8 cellular contexts compared by ENCODE assay signal in genomic region chr17:39863918-39864746, GRCh38. TPM values are rescaled to one million over a fixed set of nuclear protein-coding genes. Genes with fewer than 3 reads are reported as not detected.
DNase-seq lines count a peak whose midpoint lies in the region; ATAC-seq and TF ChIP-seq lines count a peak whose summit lies in the region.

Gene IKZF3, minus strand, starts transcription at chr17:39864312. Its CDS starts 186 bp downstream, at chr17:39864126.

- peak; percentile 36 for ATAC-seq in HG03097 (IDR thresholded peaks at IDR 0.05; ENCODE audit: low FRiP score, unreplicated experiment)

- peaks cover 5% of the 10 kb centered on the region for H3K27me3 Mint-ChIP-seq in activated T-helper 1 cell treated with anti-CD3 and anti-CD28 coated beads, Interleukin-12 subunit alpha, Interleukin-12 subunit beta, Interleukin-2, Interleukin-4 antibody, amounts not matched to agents 30 ng/mL and 10 ng/mL and 1 ng/mL, durations not matched to agents 14 hours and 24 hours and 36 hours (ENCODE audit: insufficient read depth)

- in situ Hi-C loops in GM13976 (cut with MboI; ENCODE audit: low sequenced_read_pairs, unreplicated experiment) = loop anchor here (5.0 kb wide), 1 partner anchor 87 kb away; no protein-coding TSS in a partner anchor

- H3K27ac Mint-ChIP-seq in activated T-helper 1 cell treated with anti-CD3 and anti-CD28 coated beads, Interleukin-12 subunit alpha, Interleukin-12 subunit beta, Interleukin-2, Interleukin-4 antibody, amounts not matched to agents 30 ng/mL and 10 ng/mL and 1 ng/mL, durations not matched to agents 14 hours and 24 hours and 36 hours = peak within 1 kb of the TSS; percentile 73

- peak within 1 kb of the TSS; percentile 91 for H3K4me3 Mint-ChIP-seq in activated T-helper 1 cell treated with anti-CD3 and anti-CD28 coated beads, Interleukin-12 subunit alpha, Interleukin-12 subunit beta, Interleukin-2, Interleukin-4 antibody, amounts not matched to agents 30 ng/mL and 10 ng/mL and 1 ng/mL, durations not matched to agents 14 hours and 24 hours and 36 hours

- peaks cover 63% of the 10 kb centered on the region for H3K4me1 Mint-ChIP-seq in activated T-helper 1 cell treated with anti-CD3 and anti-CD28 coated beads, Interleukin-12 subunit alpha, Interleukin-12 subunit beta, Interleukin-2, Interleukin-4 antibody, amounts not matched to agents 30 ng/mL and 10 ng/mL and 1 ng/mL, durations not matched to agents 14 hours and 24 hours and 36 hours (ENCODE audit: low read depth)

- TF ChIP-seq CTCF in GM13976 (IDR thresholded peaks at IDR 0.05; ENCODE audit: borderline replicate concordance, control extremely low read depth, extremely low read depth, insufficient read depth, missing control alignments) = peak; percentile 78

- DNase-seq in GM13976 (ENCODE audit: low spot score) (peak; percentile 82), OCI-M1 (lab: John Stamatoyannopoulos, UW) (peak; percentile 90), head of caudate nucleus (peak in 32 of 42 donors; percentile 3 to 50 (median 22)), skeletal muscle cell (ENCODE audit: low read depth) (no peak), NOMO-1 treated with dmso at 0.1 percent for 144 hours (lab: John Stamatoyannopoulos, UW; ENCODE audit: unreplicated experiment) (no peak), H4 (ENCODE audit: low spot score) (no peak)
- peak; percentile 79 for DNase-seq in activated T-helper 1 cell treated with anti-CD3 and anti-CD28 coated beads, Interleukin-12 subunit alpha, Interleukin-12 subunit beta, Interleukin-2, Interleukin-4 antibody, amounts not matched to agents 30 ng/mL and 10 ng/mL and 1 ng/mL, durations not matched to agents 14 hours and 24 hours and 36 hours (ENCODE audit: low spot score)

- H3K4me3 ChIP-seq in skeletal muscle cell (ENCODE audit: low read depth, low read length) = peak within 1 kb of the TSS; percentile 18

- peaks cover 6% of the 10 kb centered on the region for H3K9me3 Mint-ChIP-seq in activated T-helper 1 cell treated with anti-CD3 and anti-CD28 coated beads, Interleukin-12 subunit alpha, Interleukin-12 subunit beta, Interleukin-2, Interleukin-4 antibody, amounts not matched to agents 30 ng/mL and 10 ng/mL and 1 ng/mL, durations not matched to agents 14 hours and 24 hours and 36 hours

- H3K36me3 Mint-ChIP-seq in activated T-helper 1 cell treated with anti-CD3 and anti-CD28 coated beads, Interleukin-12 subunit alpha, Interleukin-12 subunit beta, Interleukin-2, Interleukin-4 antibody, amounts not matched to agents 30 ng/mL and 10 ng/mL and 1 ng/mL, durations not matched to agents 14 hours and 24 hours and 36 hours (ENCODE audit: low read depth) = peaks cover 12% of the 10 kb centered on the region

- intact Hi-C loops in activated T-helper 1 cell treated with anti-CD3 and anti-CD28 coated beads, Interleukin-12 subunit alpha, Interleukin-12 subunit beta, Interleukin-2, Interleukin-4 antibody, amounts not matched to agents 30 ng/mL and 10 ng/mL and 1 ng/mL, durations not matched to agents 14 hours and 24 hours and 36 hours (cut with micrococcal nuclease) = loop anchor here (1.0 to 5.0 kb wide), 7 partner anchors 21 to 227 kb away; partner anchors contain the start of genes MIEN1, PGAP3 and STARD3
- intact Hi-C loops in head of caudate nucleus (cut with DNase I) = no loop called here

RNA-seq across cellular contexts. Expression of gene IKZF3, which starts in this region (rescaled TPM):
- total RNA-seq in activated T-helper 1 cell treated with anti-CD3 and anti-CD28 coated beads, Interleukin-12 subunit alpha, Interleukin-12 subunit beta, Interleukin-2, Interleukin-4 antibody, amounts not matched to agents 30 ng/mL and 10 ng/mL and 1 ng/mL, durations not matched to agents 14 hours and 24 hours and 36 hours = 22.8 and 25.1 TPM in 2 replicates
- 0.04 TPM in 1 of 2 replicates, not detected in the other for total RNA-seq in H4 (2014; rRNA removed; shearing (Covaris generic))

Comparison
In these comparisons a context has a peak if more than half of its experiments do, and no peak if none do; other contexts are left out.
1. RNA of gene IKZF3 (total RNA-seq): 22.8 to 25.1 TPM in activated T-helper 1 cell treated with anti-CD3 and anti-CD28 coated beads, Interleukin-12 subunit alpha, Interleukin-12 subunit beta, Interleukin-2, Interleukin-4 antibody, amounts not matched to agents 30 ng/mL and 10 ng/mL and 1 ng/mL, durations not matched to agents 14 hours and 24 hours and 36 hours; 0.04 TPM in H4; every median in the first group is over 10 times any median in the second.
2. DNase-seq: peak in GM13976 (single experiment), OCI-M1 (single experiment), activated T-helper 1 cell treated with anti-CD3 and anti-CD28 coated beads, Interleukin-12 subunit alpha, Interleukin-12 subunit beta, Interleukin-2, Interleukin-4 antibody, amounts not matched to agents 30 ng/mL and 10 ng/mL and 1 ng/mL, durations not matched to agents 14 hours and 24 hours and 36 hours (single experiment) and head of caudate nucleus (32 of 42); none in skeletal muscle cell (single experiment), NOMO-1 treated with dmso at 0.1 percent for 144 hours (single experiment) and H4 (single experiment).